In genomic region chr17:17801800-17802481, GRCh38 we compare ENCODE assay signal across 23 cellular contexts.
"Had no signal": no experiment of that assay in that cellular context is flagged by ENCODE, and none has a peak within 500 bp of the region (broad histone marks: within the 10 kb centered on the region; RNA-seq: fewer than 3 reads in every experiment).

No MANE protein-coding gene starts in this region.

- H3K27me3 ChIP-seq: gastrocnemius medialis, hepatocyte, uterus had no signal

- H3K27ac ChIP-seq: gastrocnemius medialis, hepatocyte, parathyroid adenoma, uterus had no signal

- H3K9me3 Mint-ChIP-seq: activated CD4-positive, alpha-beta memory T cell treated with anti-CD3 and anti-CD28 coated beads, Interleukin-2, amount 10 ng/mL, durations not matched to agents 7 days and 5 days; activated CD4-positive, alpha-beta T cell treated with anti-CD3 and anti-CD28 coated beads, Interleukin-2, amount 10 ng/mL, durations not matched to agents 7 days and 5 days; activated naive CD4-positive, alpha-beta T cell treated with anti-CD3 and anti-CD28 coated beads for 36 hours; activated naive CD8-positive, alpha-beta T cell treated with anti-CD3 and anti-CD28 coated beads, Interleukin-2, amount 10 ng/mL, durations not matched to agents 7 days and 5 days; dendritic cell treated with granulocyte-macrophage colony-stimulating factor and Interleukin-4, amounts not matched to agents 40 ng/mL and 50 ng/mL, for 4 days; naive thymus-derived CD8-positive, alpha-beta T cell; neural crest cell; type B pancreatic cell had no signal

- H3K27me3 Mint-ChIP-seq: activated CD4-positive, alpha-beta memory T cell treated with anti-CD3 and anti-CD28 coated beads, Interleukin-2, amount 10 ng/mL, durations not matched to agents 7 days and 5 days; activated CD4-positive, alpha-beta T cell treated with anti-CD3 and anti-CD28 coated beads, Interleukin-2, amount 10 ng/mL, durations not matched to agents 7 days and 5 days; activated naive CD8-positive, alpha-beta T cell treated with anti-CD3 and anti-CD28 coated beads, Interleukin-2, amount 10 ng/mL, durations not matched to agents 7 days and 5 days; dendritic cell treated with granulocyte-macrophage colony-stimulating factor and Interleukin-4, amounts not matched to agents 40 ng/mL and 50 ng/mL, for 4 days; naive thymus-derived CD8-positive, alpha-beta T cell; type B pancreatic cell had no signal

- DNase-seq: activated CD4-positive, alpha-beta memory T cell treated with anti-CD3 and anti-CD28 coated beads, Interleukin-2, amount 10 ng/mL, durations not matched to agents 7 days and 5 days; activated CD4-positive, alpha-beta T cell treated with anti-CD3 and anti-CD28 coated beads, Interleukin-2, amount 10 ng/mL, durations not matched to agents 7 days and 5 days; activated CD4-positive, CD25-positive, alpha-beta regulatory T cell treated with anti-CD3 and anti-CD28 coated beads, Interleukin-2, amount 50 U/mL, for 72 hours; activated effector memory CD4-positive, alpha-beta T cell treated with Interleukin-2 at 50 U/mL for 16 hours; activated naive CD4-positive, alpha-beta T cell treated with anti-CD3 and anti-CD28 coated beads for 36 hours; activated naive CD8-positive, alpha-beta T cell treated with anti-CD3 and anti-CD28 coated beads, Interleukin-2, amount 10 ng/mL, durations not matched to agents 7 days and 5 days; central memory CD4-positive, alpha-beta T cell; effector CD8-positive, alpha-beta T cell; gastrocnemius medialis; mesenchymal stem cell; naive thymus-derived CD8-positive, alpha-beta T cell; occipital lobe; right cardiac atrium; stimulated activated CD4-positive, alpha-beta T cell treated with anti-CD3 and anti-CD28 coated beads, Interleukin-15, amount 100 ng/mL, for 24 hours; stimulated activated CD4-positive, alpha-beta T cell treated with anti-CD3 and anti-CD28 coated beads, Interleukin-2, amount 100 ng/mL, for 24 hours; stimulated activated naive CD4-positive, alpha-beta T cell treated with Interleukin-2 at 50 U/mL for 16 hours; T-helper 2 cell; uterus had no signal

- H3K9me3 ChIP-seq: gastrocnemius medialis, uterus had no signal

- H3K4me1 Mint-ChIP-seq: activated CD4-positive, alpha-beta memory T cell treated with anti-CD3 and anti-CD28 coated beads, Interleukin-2, amount 10 ng/mL, durations not matched to agents 7 days and 5 days had no signal

- H3K4me3 Mint-ChIP-seq: activated CD4-positive, alpha-beta memory T cell treated with anti-CD3 and anti-CD28 coated beads, Interleukin-2, amount 10 ng/mL, durations not matched to agents 7 days and 5 days; activated CD4-positive, alpha-beta T cell treated with anti-CD3 and anti-CD28 coated beads, Interleukin-2, amount 10 ng/mL, durations not matched to agents 7 days and 5 days; activated naive CD4-positive, alpha-beta T cell treated with anti-CD3 and anti-CD28 coated beads for 36 hours; activated naive CD8-positive, alpha-beta T cell treated with anti-CD3 and anti-CD28 coated beads, Interleukin-2, amount 10 ng/mL, durations not matched to agents 7 days and 5 days; dendritic cell treated with granulocyte-macrophage colony-stimulating factor and Interleukin-4, amounts not matched to agents 40 ng/mL and 50 ng/mL, for 4 days; naive thymus-derived CD8-positive, alpha-beta T cell; neural crest cell; type B pancreatic cell had no signal

- ATAC-seq: gastrocnemius medialis; naive thymus-derived CD8-positive, alpha-beta T cell; right cardiac atrium had no signal

- H3K4me3 ChIP-seq: gastrocnemius medialis, hepatocyte, uterus had no signal

- H3K36me3 ChIP-seq: uterus had no signal

- H3K9ac ChIP-seq: parathyroid adenoma had no signal

- H3K4me1 ChIP-seq: parathyroid adenoma, uterus had no signal

- H3K27ac Mint-ChIP-seq: activated CD4-positive, alpha-beta memory T cell treated with anti-CD3 and anti-CD28 coated beads, Interleukin-2, amount 10 ng/mL, durations not matched to agents 7 days and 5 days; activated CD4-positive, alpha-beta T cell treated with anti-CD3 and anti-CD28 coated beads, Interleukin-2, amount 10 ng/mL, durations not matched to agents 7 days and 5 days; activated naive CD4-positive, alpha-beta T cell treated with anti-CD3 and anti-CD28 coated beads for 36 hours; activated naive CD8-positive, alpha-beta T cell treated with anti-CD3 and anti-CD28 coated beads, Interleukin-2, amount 10 ng/mL, durations not matched to agents 7 days and 5 days; dendritic cell treated with granulocyte-macrophage colony-stimulating factor and Interleukin-4, amounts not matched to agents 40 ng/mL and 50 ng/mL, for 4 days; type B pancreatic cell had no signal
